Comparison of ENCODE assay signal across 14 cellular contexts in genomic region chr7:150645259-150646020, GRCh38.
"Had no signal": no experiment of that assay in that cellular context is flagged by ENCODE, and none has a peak within 500 bp of the region (broad histone marks: within the 10 kb centered on the region; RNA-seq: fewer than 3 reads in every experiment).

No MANE protein-coding gene starts in this region.

- H3K4me1 Mint-ChIP-seq: naive B cell had no signal

- DNase-seq: activated CD4-positive, alpha-beta T cell treated with anti-CD3 and anti-CD28 coated beads, Interleukin-2, amount 50 U/mL, for 48 hours; activated CD4-positive, CD25-positive, alpha-beta regulatory T cell; activated CD8-positive, alpha-beta memory T cell treated with anti-CD3 and anti-CD28 coated beads, Interleukin-2, amount 50 U/mL, for 48 hours; caudate nucleus; effector CD4-positive, alpha-beta T cell; foreskin melanocyte; head of caudate nucleus; left cardiac atrium; naive B cell had no signal

- H3K27me3 ChIP-seq: neutrophil, tibial nerve had no signal

- ATAC-seq: left cardiac atrium had no signal

- H3K27ac ChIP-seq: coronary artery, neutrophil, SK-N-MC, skin epidermis, tibial nerve had no signal

- H3K9me3 ChIP-seq: neutrophil, tibial nerve had no signal

- H3K4me3 Mint-ChIP-seq: naive B cell had no signal

- H3K27ac Mint-ChIP-seq: naive B cell had no signal
